10 cellular contexts compared by ENCODE assay signal in the genomic region with DNA sequence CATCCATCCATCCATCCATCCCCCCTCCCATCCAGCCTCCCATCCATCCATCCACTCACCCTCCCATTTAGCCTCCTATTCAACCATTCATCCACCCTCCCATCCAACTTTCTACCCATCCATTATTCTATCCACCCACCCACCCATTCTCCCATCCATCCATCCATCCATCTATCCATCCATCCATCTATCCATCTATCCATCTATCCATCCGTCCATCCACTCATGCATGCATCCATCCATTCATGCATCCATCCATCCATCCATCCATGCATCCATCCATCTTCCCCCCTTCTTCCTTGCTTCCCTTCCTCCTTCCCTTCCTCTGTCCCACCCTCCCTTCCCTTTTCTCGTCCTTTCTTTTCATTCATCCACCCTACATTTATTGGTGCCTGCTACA. TPM values are rescaled to one million over a fixed set of nuclear protein-coding genes. Genes with fewer than 3 reads are reported as not detected.
"Had no signal": no experiment of that assay in that cellular context is flagged by ENCODE, and none has a peak within 500 bp of the region (broad histone marks: within the 10 kb centered on the region; RNA-seq: fewer than 3 reads in every experiment).

No MANE protein-coding gene starts in this region.

- H3K27ac ChIP-seq: HL-60 had no signal

- ATAC-seq: GM23338, K562 had no signal

- H3K4me3 ChIP-seq: GM23338, K562 had no signal

- DNase-seq: H9, HCEC 1CT, HFFc6, IMR-90, KG1 had no signal

RNA-seq across cellular contexts. Expression of a gene that starts 4.8 kb away (rescaled TPM):
- total RNA-seq: GM23338, H1, H9, HFFc6, HT1080, IMR-90, K562 had no signal
- polyA plus RNA-seq: GM23338, H1, IMR-90, K562 had no signal

RNA-seq across cellular contexts. Expression of a gene that starts 21.0 kb away (rescaled TPM):
- total RNA-seq: GM23338, H1, H9, HFFc6, HT1080, IMR-90, K562 had no signal
- polyA plus RNA-seq: GM23338, H1, IMR-90, K562 had no signal

RNA-seq across cellular contexts. Expression of a gene that starts 43.2 kb away (rescaled TPM):
- total RNA-seq: GM23338, H1, H9, HFFc6, HT1080, IMR-90, K562 had no signal
- polyA plus RNA-seq: GM23338, H1, IMR-90, K562 had no signal
